2 cellular contexts compared by ENCODE assay signal in the genomic region with DNA sequence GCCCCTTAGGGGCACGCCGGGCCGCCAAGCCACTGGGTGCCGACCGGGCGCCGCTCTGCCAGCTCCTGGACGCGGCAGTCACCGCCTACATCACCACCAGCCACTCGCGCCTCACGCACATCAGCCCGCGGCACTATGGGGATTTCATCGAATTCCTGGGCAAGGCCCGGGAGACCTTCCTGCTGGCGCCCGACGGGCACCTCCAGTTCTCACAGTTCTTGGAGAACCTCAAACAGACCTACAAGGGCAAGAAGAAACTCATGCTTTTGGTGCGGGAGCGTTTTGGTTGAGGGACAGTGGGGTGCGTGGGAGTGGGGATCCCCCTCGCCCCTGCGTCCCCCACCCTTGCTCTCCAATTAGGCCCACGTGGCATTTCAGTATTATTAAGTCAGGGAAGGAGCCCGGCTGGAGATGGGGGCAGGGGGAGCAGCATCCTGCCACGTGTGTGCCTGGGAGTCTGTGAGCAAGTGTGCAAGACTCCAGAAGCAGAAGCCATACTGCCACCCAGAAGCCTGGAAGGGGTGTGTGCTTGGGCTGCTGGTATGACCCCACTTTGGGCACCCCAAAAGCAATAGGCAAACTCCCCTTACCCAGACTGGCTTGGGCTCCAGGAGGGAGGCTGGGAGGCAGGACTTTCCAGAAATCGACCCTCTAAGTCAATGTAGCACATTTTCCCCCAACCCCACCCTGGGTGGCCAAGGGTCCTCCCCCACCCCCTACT.
TF ChIP-seq lines count a peak whose summit lies in the region.

No MANE protein-coding gene starts in this region.

TF ChIP-seq in IMR-90, 13 proteins besides CTCF, POLR2A, EP300 and RAD21:
- TF ChIP-seq CEBPB (IDR thresholded peaks at IDR 0.05; ENCODE audit: low read depth, low read length) = no peak
- TF ChIP-seq, protein P1, sequence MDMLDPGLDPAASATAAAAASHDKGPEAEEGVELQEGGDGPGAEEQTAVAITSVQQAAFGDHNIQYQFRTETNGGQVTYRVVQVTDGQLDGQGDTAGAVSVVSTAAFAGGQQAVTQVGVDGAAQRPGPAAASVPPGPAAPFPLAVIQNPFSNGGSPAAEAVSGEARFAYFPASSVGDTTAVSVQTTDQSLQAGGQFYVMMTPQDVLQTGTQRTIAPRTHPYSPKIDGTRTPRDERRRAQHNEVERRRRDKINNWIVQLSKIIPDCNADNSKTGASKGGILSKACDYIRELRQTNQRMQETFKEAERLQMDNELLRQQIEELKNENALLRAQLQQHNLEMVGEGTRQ (IDR thresholded peaks at IDR 0.05; ENCODE audit: low read depth, low read length) = 0 out of 2 replicates have a peak, but pooled peaks have one; percentile 29

TF ChIP-seq in K562, 482 proteins besides CTCF, POLR2A, EP300 and RAD21:
- TF ChIP-seq CHCHD3 (CRISPR knock-in tag; IDR thresholded peaks at IDR 0.05) = no peak
- TF ChIP-seq ATF7 (IDR thresholded peaks at IDR 0.05) = no peak
- peak; percentile 2; the same call in 1 of the 2 replicates for TF ChIP-seq POLR2G (IDR thresholded peaks at IDR 0.05; ENCODE audit: low read depth, low read length)
- no peak for TF ChIP-seq POLR2B (IDR thresholded peaks at IDR 0.05; ENCODE audit: low read depth, partially characterized antibody)
- no peak for TF ChIP-seq PCBP2 (IDR thresholded peaks at IDR 0.05; ENCODE audit: low read depth, low read length, poor library complexity, severe bottlenecking)
- TF ChIP-seq PHF20 (IDR thresholded peaks at IDR 0.05; ENCODE audit: partially characterized antibody) = no peak
- 0 out of 2 replicates have a peak, but pooled peaks have one; percentile 16 for TF ChIP-seq RBFOX2 (IDR thresholded peaks at IDR 0.05; ENCODE audit: low read depth, low read length)
- no peak for TF ChIP-seq KHSRP (IDR thresholded peaks at IDR 0.05)
